9 cellular contexts compared by ENCODE assay signal in the genomic region with DNA sequence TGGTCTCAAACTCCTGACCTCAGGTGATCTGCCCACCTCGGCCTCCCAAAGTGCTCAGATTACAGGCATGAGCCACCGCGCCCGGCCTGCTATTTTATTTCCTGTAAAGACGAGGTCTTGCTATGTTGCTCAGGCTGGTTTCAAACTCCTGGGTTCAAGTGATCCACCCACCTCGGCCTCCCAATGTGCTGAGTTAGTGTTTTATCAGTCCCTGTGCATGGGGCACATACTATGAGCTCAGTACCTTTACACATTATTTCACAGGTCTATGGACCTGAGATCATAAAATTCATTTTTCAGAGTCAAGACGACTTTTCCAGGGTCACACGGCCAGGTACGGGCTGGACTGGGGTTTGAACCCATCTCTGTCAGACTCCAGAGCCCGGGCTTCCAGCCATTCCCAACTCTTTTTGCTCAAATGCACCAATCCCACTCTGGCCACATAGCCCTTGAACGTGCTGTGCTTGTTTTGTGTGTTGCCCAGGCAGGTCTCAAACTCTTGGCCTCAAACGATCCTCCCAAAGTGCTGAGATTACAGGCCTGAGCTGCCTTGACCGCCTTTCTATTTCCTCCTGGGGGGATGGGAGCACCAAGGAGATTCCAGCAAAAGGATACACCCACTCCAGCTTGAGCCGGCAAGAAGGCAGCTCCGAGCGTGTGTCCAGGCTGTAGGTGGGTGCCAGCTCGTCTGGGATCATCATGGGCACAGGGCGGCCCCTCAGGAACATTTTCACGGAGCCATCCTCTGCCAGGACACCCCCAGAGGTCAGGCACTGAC. TPM values are rescaled to one million over a fixed set of nuclear protein-coding genes. Genes with fewer than 3 reads are reported as not detected.
DNase-seq lines count a peak whose midpoint lies in the region; ATAC-seq and TF ChIP-seq lines count a peak whose summit lies in the region.
"Had no signal": no experiment of that assay in that cellular context is flagged by ENCODE, and none has a peak within 500 bp of the region (broad histone marks: within the 10 kb centered on the region; RNA-seq: fewer than 3 reads in every experiment).

No MANE protein-coding gene starts in this region.

- CTCF ChIA-PET in CD4-positive, alpha-beta T cell (lab: Charles Lee) = interaction anchor here (0.7 kb wide), 1 partner anchor 89 kb away, joined by 3 read pairs; no protein-coding TSS in a partner anchor
- CTCF ChIA-PET in naive thymus-derived CD4-positive, alpha-beta T cell (lab: Charles Lee) = interaction anchor here (0.6 to 0.7 kb wide), 2 partner anchors 23 to 991 kb away, joined by 3 to 4 read pairs; no protein-coding TSS in a partner anchor

- peak overlapping the region; percentile 60 for H3K4me3 Mint-ChIP-seq in CD4-positive, alpha-beta T cell
- peak overlapping the region; percentile 45 to 96 (median 95) for H3K4me3 Mint-ChIP-seq in naive thymus-derived CD4-positive, alpha-beta T cell

- peaks cover 36% of the 10 kb centered on the region for H3K4me1 Mint-ChIP-seq in CD4-positive, alpha-beta T cell (ENCODE audit: low read depth)
- H3K4me1 Mint-ChIP-seq in naive thymus-derived CD4-positive, alpha-beta T cell = peaks cover 26 to 36% (median 33%) of the 10 kb centered on the region in 7 donors

- no peaks in the 10 kb centered on the region for H3K9me3 Mint-ChIP-seq in CD4-positive, alpha-beta T cell
- H3K9me3 Mint-ChIP-seq in naive thymus-derived CD4-positive, alpha-beta T cell = peaks cover 0 to 3% (median 0%) of the 10 kb centered on the region in 11 donors

- no peaks in the 10 kb centered on the region for H3K27me3 ChIP-seq in CD4-positive, alpha-beta T cell (ENCODE audit: control insufficient read depth, insufficient read depth, low read length)
- H3K27me3 ChIP-seq in MG63 (no peaks in the 10 kb centered on the region), dorsolateral prefrontal cortex (no peaks in the 10 kb centered on the region)
- no peaks in the 10 kb centered on the region for H3K27me3 ChIP-seq in naive thymus-derived CD4-positive, alpha-beta T cell (ENCODE audit: control insufficient read depth in 2 of 2, insufficient read depth in 2 of 2, low read length in 2 of 2)

- H3K27ac Mint-ChIP-seq in CD4-positive, alpha-beta T cell = no peak overlapping the region
- peak overlapping the region in 1 of 9 donors; percentile 88 for H3K27ac Mint-ChIP-seq in naive thymus-derived CD4-positive, alpha-beta T cell

- POLR2A ChIA-PET in CD4-positive, alpha-beta T cell (lab: Charles Lee) = interaction anchor here (1.2 kb wide), 1 partner anchor 54 kb away, joined by 7 read pairs; a partner anchor contains a TSS
- POLR2A ChIA-PET in naive thymus-derived CD4-positive, alpha-beta T cell (lab: Charles Lee) = interaction anchor here (0.6 to 0.8 kb wide), 2 partner anchors 13 to 33 kb away, joined by 3 to 5 read pairs; no protein-coding TSS in a partner anchor

- peak overlapping the region; percentile 73 for H3K4me3 ChIP-seq in MG63
- peak overlapping the region; percentile 89 for H3K4me3 ChIP-seq in coronary artery
- H3K4me3 ChIP-seq in naive thymus-derived CD4-positive, alpha-beta T cell (ENCODE audit: low read length) = peak overlapping the region; percentile 83
- peak overlapping the region in 21 of 59 donors; percentile 24 to 65 (median 54) for H3K4me3 ChIP-seq in dorsolateral prefrontal cortex

- H3K36me3 ChIP-seq in MG63 = peaks cover 5% of the 10 kb centered on the region
- H3K36me3 ChIP-seq in naive thymus-derived CD4-positive, alpha-beta T cell (ENCODE audit: control insufficient read depth in 2 of 3, insufficient read depth in 3 of 3, low read length in 3 of 3) = peaks cover 0 to 2% (median 0%) of the 10 kb centered on the region in 3 experiments

- ATAC-seq in CD4-positive, alpha-beta T cell (ENCODE audit: poor library complexity) = no peak
- ATAC-seq in naive thymus-derived CD4-positive, alpha-beta T cell = no peak
- ATAC-seq in GM19455 (IDR thresholded peaks at IDR 0.05; ENCODE audit: unreplicated experiment) = no peak

- no peak overlapping the region for H3K27ac ChIP-seq in CD4-positive, alpha-beta T cell (ENCODE audit: low read depth, low read length)
- H3K27ac ChIP-seq in coronary artery = peak overlapping the region in 1 of 2 donors; percentile 37
- H3K27ac ChIP-seq in naive thymus-derived CD4-positive, alpha-beta T cell (ENCODE audit: low read depth, low read length) = no peak overlapping the region
- H3K27ac ChIP-seq in dorsolateral prefrontal cortex = peak overlapping the region in 4 of 59 donors; percentile 6 to 39 (median 28)

- no peak for TF ChIP-seq CTCF in CD4-positive, alpha-beta T cell (IDR thresholded peaks at IDR 0.05)
- TF ChIP-seq CTCF in coronary artery (IDR thresholded peaks at IDR 0.05) = no peak
- no peak for TF ChIP-seq CTCF in dorsolateral prefrontal cortex (IDR thresholded peaks at IDR 0.05 in 54 of 56, conservative IDR thresholded peaks at IDR 0.05 in 2 of 56; ENCODE audit: low read depth in 1 of 56, partially characterized antibody in 56 of 56)

- H3K9me3 ChIP-seq in CD4-positive, alpha-beta T cell (ENCODE audit: control insufficient read depth, low read length) = no peaks in the 10 kb centered on the region
- H3K9me3 ChIP-seq in MG63 = no peaks in the 10 kb centered on the region
- H3K9me3 ChIP-seq in naive thymus-derived CD4-positive, alpha-beta T cell (ENCODE audit: control insufficient read depth in 2 of 3, low read length in 3 of 3) = no peaks in the 10 kb centered on the region

- intact Hi-C loops in CD4-positive, alpha-beta T cell (cut with DNase I, micrococcal nuclease) = no loop called here
- intact Hi-C loops in naive thymus-derived CD4-positive, alpha-beta T cell (cut with micrococcal nuclease) = no loop called here
- intact Hi-C loops in dorsolateral prefrontal cortex (cut with DNase I) = no loop called here

- peaks cover 6% of the 10 kb centered on the region for H3K36me3 Mint-ChIP-seq in CD4-positive, alpha-beta T cell (ENCODE audit: low read depth)
- peaks cover 0 to 12% (median 0%) of the 10 kb centered on the region in 5 donors for H3K36me3 Mint-ChIP-seq in naive thymus-derived CD4-positive, alpha-beta T cell

- no peaks in the 10 kb centered on the region for H3K27me3 Mint-ChIP-seq in CD4-positive, alpha-beta T cell
- no peaks in the 10 kb centered on the region for H3K27me3 Mint-ChIP-seq in naive thymus-derived CD4-positive, alpha-beta T cell

- no peak for DNase-seq in CD4-positive, alpha-beta T cell
- DNase-seq in MG63 (no peak), coronary artery (ENCODE audit: low spot score) (no peak), dorsolateral prefrontal cortex (no peak), NCI-H2081 treated with DMSO at 0.1 percent for 48 hours (lab: John Stamatoyannopoulos, UW) (no peak)
- no peak for DNase-seq in naive thymus-derived CD4-positive, alpha-beta T cell
- no peak for DNase-seq in activated CD8-positive, alpha-beta memory T cell treated with anti-CD3 and anti-CD28 coated beads for 24 hours

- peaks cover 18 to 25% of the 10 kb centered on the region in 2 donors for H3K4me1 ChIP-seq in naive thymus-derived CD4-positive, alpha-beta T cell (ENCODE audit: control insufficient read depth in 2 of 2, insufficient read depth in 2 of 2, low read length in 2 of 2)

RNA-seq across cellular contexts. Expression of a gene that starts 1.1 kb away (rescaled TPM):
- 10 to 100 TPM; 29.2 to 30.4 TPM for total RNA-seq in CD4-positive, alpha-beta T cell
- total RNA-seq in MG63 (2014; rRNA removed; shearing (Covaris generic); ENCODE audit: low replicate concordance) = 10.9 and 22.0 TPM in 2 replicates
- 100 to 1,000 TPM in 1 of 5 experiments, 10 to 100 TPM in 4; 57.4 to 128 (median 58.6) TPM for total RNA-seq in naive thymus-derived CD4-positive, alpha-beta T cell
- 10 to 100 TPM; 11.3 to 17.5 TPM for polyA plus RNA-seq in naive thymus-derived CD4-positive, alpha-beta T cell
- 100 to 1,000 TPM in 112 of 120 experiments, 10 to 100 TPM in 8; 86.4 to 266 (median 132) TPM for total RNA-seq in dorsolateral prefrontal cortex

RNA-seq across cellular contexts. Expression of a gene that starts 29.9 kb away (rescaled TPM):
- total RNA-seq in CD4-positive, alpha-beta T cell = 1 to 10 TPM; 2.4 to 3.0 TPM
- total RNA-seq in MG63 (2014; rRNA removed; shearing (Covaris generic); ENCODE audit: low replicate concordance) = not detected in 2 replicates
- total RNA-seq in naive thymus-derived CD4-positive, alpha-beta T cell = 1 to 10 TPM; 4.6 to 7.4 (median 6.0) TPM
- under 1 TPM in 1 of 2 donors, not detected in 1; 0.15 TPM for polyA plus RNA-seq in naive thymus-derived CD4-positive, alpha-beta T cell
- total RNA-seq in dorsolateral prefrontal cortex = 10 to 100 TPM in 16 of 120 experiments, 1 to 10 TPM in 91, under 1 TPM in 12, not detected in 1; 0.29 to 22.2 (median 3.7) TPM

RNA-seq across cellular contexts. Expression of a gene that starts 36.1 kb away (rescaled TPM):
- total RNA-seq in CD4-positive, alpha-beta T cell = not detected
- not detected in 2 replicates for total RNA-seq in MG63 (2014; rRNA removed; shearing (Covaris generic); ENCODE audit: low replicate concordance)
- total RNA-seq in naive thymus-derived CD4-positive, alpha-beta T cell = not detected
- polyA plus RNA-seq in naive thymus-derived CD4-positive, alpha-beta T cell = not detected
- total RNA-seq in dorsolateral prefrontal cortex = 10 to 100 TPM in 26 of 120 experiments, 1 to 10 TPM in 92, under 1 TPM in 2; 0.78 to 30.3 (median 6.6) TPM
- total RNA-seq: activated CD8-positive, alpha-beta memory T cell treated with anti-CD3 and anti-CD28 coated beads for 36 hours had no signal

RNA-seq across cellular contexts. Expression of a gene that starts 53.5 kb away (rescaled TPM):
- total RNA-seq in CD4-positive, alpha-beta T cell = 1 to 10 TPM; 3.1 to 3.2 TPM
- 21.2 and 28.7 TPM in 2 replicates for total RNA-seq in MG63 (2014; rRNA removed; shearing (Covaris generic); ENCODE audit: low replicate concordance)
- 10 to 100 TPM in 1 of 5 experiments, 1 to 10 TPM in 4; 7.8 to 14.3 (median 9.0) TPM for total RNA-seq in naive thymus-derived CD4-positive, alpha-beta T cell
- polyA plus RNA-seq in naive thymus-derived CD4-positive, alpha-beta T cell = 10 to 100 TPM in 1 of 2 donors, 1 to 10 TPM in 1; 9.2 to 26.1 TPM
- 10 to 100 TPM in 98 of 120 experiments, 1 to 10 TPM in 22; 7.1 to 16.8 (median 11.5) TPM for total RNA-seq in dorsolateral prefrontal cortex

RNA-seq across cellular contexts. Expression of a gene that starts 53.7 kb away (rescaled TPM):
- 100 to 1,000 TPM; 367 to 369 TPM for total RNA-seq in CD4-positive, alpha-beta T cell
- total RNA-seq in MG63 (2014; rRNA removed; shearing (Covaris generic); ENCODE audit: low replicate concordance) = 488 and 700 TPM in 2 replicates
- total RNA-seq in naive thymus-derived CD4-positive, alpha-beta T cell = 100 to 1,000 TPM; 301 to 537 (median 405) TPM
- polyA plus RNA-seq in naive thymus-derived CD4-positive, alpha-beta T cell = 1,000 to 10,000 TPM; 1,209 to 1,262 TPM
- total RNA-seq in dorsolateral prefrontal cortex = 100 to 1,000 TPM; 125 to 259 (median 201) TPM
